ENCODE assay signal across 31 cellular contexts in genomic region chr13:43694265-43694664, GRCh38.
"Had no signal": no experiment of that assay in that cellular context is flagged by ENCODE, and none has a peak within 500 bp of the region (broad histone marks: within the 10 kb centered on the region; RNA-seq: fewer than 3 reads in every experiment).

No MANE protein-coding gene starts in this region.

- H3K4me3 Mint-ChIP-seq: activated CD8-positive, alpha-beta T cell treated with anti-CD3 and anti-CD28 coated beads for 36 hours; activated naive CD8-positive, alpha-beta T cell; activated T-cell treated with anti-CD3 and anti-CD28 coated beads, Interleukin-2, amount 50 U/mL, for 4 hours; activated T-helper 17 cell treated with anti-CD3 and anti-CD28 coated beads, Interleukin-2, amount 50 U/mL, for 72 hours; brain; T-helper 17 cell; T-helper 2 cell treated with Interferon-gamma antibody and Interleukin-4, amounts not matched to agents 5 μg/mL and 100 μg/mL, for 36 hours had no signal

- H3K9me3 Mint-ChIP-seq: activated CD8-positive, alpha-beta T cell treated with anti-CD3 and anti-CD28 coated beads for 36 hours; activated T-cell treated with anti-CD3 and anti-CD28 coated beads, Interleukin-2, amount 50 U/mL, for 4 hours; activated T-helper 17 cell treated with anti-CD3 and anti-CD28 coated beads, Interleukin-2, amount 50 U/mL, for 72 hours; brain; T-helper 2 cell treated with Interferon-gamma antibody and Interleukin-4, amounts not matched to agents 5 μg/mL and 100 μg/mL, for 36 hours had no signal

- DNase-seq: activated CD4-positive, alpha-beta T cell treated with anti-CD3 and anti-CD28 coated beads for 4 hours; activated CD4-positive, alpha-beta T cell treated with anti-CD3 and anti-CD28 coated beads, Interleukin-2, amount 50 U/mL, for 1 hour; activated CD4-positive, alpha-beta T cell treated with anti-CD3 and anti-CD28 coated beads, Interleukin-2, amount 50 U/mL, for 48 hours; activated CD4-positive, CD25-positive, alpha-beta regulatory T cell; activated CD4-positive, CD25-positive, alpha-beta regulatory T cell treated with anti-CD3 and anti-CD28 coated beads, Interleukin-2, amount 50 U/mL, for 72 hours; activated CD8-positive, alpha-beta memory T cell treated with anti-CD3 and anti-CD28 coated beads for 24 hours; activated CD8-positive, alpha-beta T cell treated with anti-CD3 and anti-CD28 coated beads for 36 hours; activated effector memory CD4-positive, alpha-beta T cell treated with Interleukin-2 at 50 U/mL for 16 hours; activated gamma-delta T cell treated with Interleukin-2 at 50 U/mL for 16 hours; activated naive CD4-positive, alpha-beta T cell treated with anti-CD3 and anti-CD28 coated beads, Interleukin-2, amount 50 U/mL, for 16 hours; activated naive CD4-positive, alpha-beta T cell treated with Interleukin-2 at 50 U/mL for 16 hours; activated T-cell treated with anti-CD3 and anti-CD28 coated beads, Interleukin-2, amount 50 U/mL, for 4 hours; central memory CD4-positive, alpha-beta T cell; cerebellar nuclear complex; colonic mucosa; effector CD8-positive, alpha-beta T cell; esophagus squamous epithelium; foreskin melanocyte; heart right ventricle; T-helper 1 cell; T-helper 17 cell; T1000; WERI-Rb-1 had no signal

- H3K36me3 Mint-ChIP-seq: activated naive CD8-positive, alpha-beta T cell had no signal

- H3K27me3 Mint-ChIP-seq: brain had no signal

- H3K27me3 ChIP-seq: ascending aorta, breast epithelium, cardiac muscle cell, colonic mucosa, esophagus squamous epithelium, gastroesophageal sphincter, heart right ventricle had no signal

- H3K4me1 Mint-ChIP-seq: activated T-helper 17 cell treated with anti-CD3 and anti-CD28 coated beads, Interleukin-2, amount 50 U/mL, for 72 hours; T-helper 17 cell had no signal

- H3K36me3 ChIP-seq: ascending aorta, breast epithelium, cardiac muscle cell, colonic mucosa, esophagus squamous epithelium, gastroesophageal sphincter, heart right ventricle, WERI-Rb-1 had no signal

- H3K4me3 ChIP-seq: ascending aorta, breast epithelium, cardiac muscle cell, colonic mucosa, esophagus squamous epithelium, gastroesophageal sphincter, heart right ventricle had no signal

- H3K27ac Mint-ChIP-seq: activated CD8-positive, alpha-beta T cell treated with anti-CD3 and anti-CD28 coated beads for 36 hours; activated naive CD8-positive, alpha-beta T cell; activated T-helper 17 cell treated with anti-CD3 and anti-CD28 coated beads, Interleukin-2, amount 50 U/mL, for 72 hours; brain; T-helper 17 cell; T-helper 2 cell treated with Interferon-gamma antibody and Interleukin-4, amounts not matched to agents 5 μg/mL and 100 μg/mL, for 36 hours had no signal

- ATAC-seq: activated CD8-positive, alpha-beta T cell treated with anti-CD3 and anti-CD28 coated beads for 36 hours; activated T-cell treated with anti-CD3 and anti-CD28 coated beads, Interleukin-2, amount 50 U/mL, for 4 hours; activated T-helper 17 cell treated with anti-CD3 and anti-CD28 coated beads, Interleukin-2, amount 50 U/mL, for 72 hours; gastroesophageal sphincter; heart right ventricle; T-helper 17 cell had no signal
